16 cellular contexts compared by ENCODE assay signal in the genomic region with DNA sequence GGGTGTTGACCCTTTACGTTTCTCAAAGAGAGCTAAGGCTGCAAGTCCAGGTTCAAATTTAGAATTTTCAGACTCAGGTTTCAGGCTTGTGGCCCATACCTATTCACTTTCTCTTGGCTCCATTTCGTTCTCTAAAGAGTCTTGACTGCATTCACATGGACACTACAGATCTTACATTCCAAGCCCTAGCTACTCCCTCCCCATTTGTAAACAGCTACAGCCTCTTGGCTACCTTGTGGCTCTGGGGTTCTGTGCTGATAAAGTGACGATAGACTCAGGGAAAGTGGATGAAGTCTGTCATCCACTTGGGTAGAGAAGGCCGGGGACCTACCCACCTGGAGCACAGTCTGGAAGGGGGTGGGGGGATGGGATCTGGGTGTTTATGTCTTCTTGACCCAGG.
DNase-seq lines count a peak whose midpoint lies in the region; ATAC-seq, FAIRE-seq and TF ChIP-seq lines count a peak whose summit lies in the region.
"Had no signal": no experiment of that assay in that cellular context is flagged by ENCODE, and none has a peak within 500 bp of the region (broad histone marks: within the 10 kb centered on the region; RNA-seq: fewer than 3 reads in every experiment).

No MANE protein-coding gene starts in this region.

- no peak overlapping the region for H2BK120ac ChIP-seq in H1 (replicated peaks; ENCODE audit: low read depth, low read length)

- no peak overlapping the region for H3K56ac ChIP-seq in H1 (replicated peaks; ENCODE audit: insufficient read length, low read depth, low read length)

- H3K14ac ChIP-seq in H1 (ENCODE audit: insufficient read length) = no peak overlapping the region

- H4K91ac ChIP-seq in H1 (replicated peaks; ENCODE audit: insufficient read length, low read length) = no peak overlapping the region

- H3K4me1 ChIP-seq in H1 (replicated peaks in 1 of 4; ENCODE audit: control insufficient read depth in 3 of 4, insufficient read depth in 4 of 4, low read length in 3 of 4) = no peaks in the 10 kb centered on the region
- H3K4me1 ChIP-seq: A549 had no signal

- no peak overlapping the region for H3K18ac ChIP-seq in H1 (ENCODE audit: extremely low read depth, low read length)

- FAIRE-seq in H1 (lab: Jason Lieb, UNC) = no peak
- FAIRE-seq: A549 had no signal

- TF ChIP-seq CTCF in brain (conservative IDR thresholded peaks at IDR 0.05) (no peak), H1 (IDR thresholded peaks at IDR 0.05; ENCODE audit: control extremely low read depth in 1 of 3, insufficient read depth in 1 of 3, low read depth in 1 of 3, low read length in 3 of 3) (no peak), CD14-positive monocyte (IDR thresholded peaks at IDR 0.05) (no peak)

- H3K4me1 Mint-ChIP-seq in brain (peaks cover 30% of the 10 kb centered on the region), CD14-positive monocyte (no peaks in the 10 kb centered on the region)

- H3K27me3 ChIP-seq in H1 (replicated peaks in 1 of 4; ENCODE audit: control insufficient read depth in 3 of 4, extremely low read depth in 1 of 4, insufficient read depth in 3 of 4, low read length in 3 of 4) = no peaks in the 10 kb centered on the region
- H3K27me3 ChIP-seq: BLaER1 had no signal

- no peaks in the 10 kb centered on the region for H3K36me3 ChIP-seq in H1 (ENCODE audit: control insufficient read depth in 2 of 4, insufficient read depth in 4 of 4, low read length in 3 of 4)
- H3K36me3 ChIP-seq: BLaER1 had no signal

- H2AFZ ChIP-seq in H1 (ENCODE audit: low read length) = peak overlapping the region; percentile 62

- H3K4ac ChIP-seq in H1 (replicated peaks; ENCODE audit: insufficient read length, low read depth, low read length) = no peak overlapping the region

- H3K27ac Mint-ChIP-seq in brain (peak overlapping the region in 3 of 5 experiments; percentile 38 to 90 (median 74)), CD14-positive monocyte (no peak overlapping the region)
- H3K27ac Mint-ChIP-seq: CD8-positive, alpha-beta T cell had no signal

- no peak overlapping the region for H3K9ac ChIP-seq in H1 (replicated peaks in 1 of 4; ENCODE audit: extremely low read depth in 1 of 4, low read depth in 3 of 4, low read length in 3 of 4)
- H3K9ac ChIP-seq: BLaER1 had no signal

- CTCF ChIA-PET in H1 (lab: Charles Lee; ENCODE audit: partially characterized antibody) = interaction anchor here (0.6 to 1.2 kb wide), 2 partner anchors 10 to 383 kb away, joined by 3 read pairs; no protein-coding TSS in a partner anchor

- H3K79me1 ChIP-seq in H1 (ENCODE audit: low read depth, low read length) = no peaks in the 10 kb centered on the region

- no peak overlapping the region for H3K4me3 ChIP-seq in H1 (ENCODE audit: extremely low read depth in 1 of 4, insufficient read depth in 2 of 4, low read depth in 3 of 4, low read length in 4 of 4)
- H3K4me3 ChIP-seq: A549, BLaER1 had no signal

- no peaks in the 10 kb centered on the region for H3K23me2 ChIP-seq in H1 (ENCODE audit: low read depth, low read length)

- no peak overlapping the region for H3K4me2 ChIP-seq in H1 (ENCODE audit: insufficient read depth in 1 of 2, low read depth in 2 of 2, low read length in 2 of 2)
- H3K4me2 ChIP-seq: A549, BLaER1 had no signal

- POLR2A ChIA-PET in H1 (lab: Charles Lee; ENCODE audit: partially characterized antibody) = no interaction called here

- H3K36me3 Mint-ChIP-seq in brain (peaks cover 9% of the 10 kb centered on the region), CD14-positive monocyte (no peaks in the 10 kb centered on the region)
- H3K36me3 Mint-ChIP-seq: CD8-positive, alpha-beta T cell had no signal

- H2BK12ac ChIP-seq in H1 (ENCODE audit: low read depth, low read length) = no peak overlapping the region

- H3K79me2 ChIP-seq in H1 (ENCODE audit: control insufficient read depth in 1 of 2, insufficient read depth in 2 of 2, low read length in 2 of 2) = no peaks in the 10 kb centered on the region

- H3K4me3 Mint-ChIP-seq in brain = no peak overlapping the region
- no peak overlapping the region for H3K4me3 Mint-ChIP-seq in CD14-positive monocyte
- H3K4me3 Mint-ChIP-seq: CD8-positive, alpha-beta T cell had no signal

- no peak overlapping the region for H2BK5ac ChIP-seq in H1 (ENCODE audit: low read depth, low read length)

- no peak overlapping the region for H2BK20ac ChIP-seq in H1 (ENCODE audit: low read length)

- no peak for TF ChIP-seq RAD21 in H1 (IDR thresholded peaks at IDR 0.05 in 1 of 2, conservative IDR thresholded peaks at IDR 0.05 in 1 of 2; ENCODE audit: low read depth in 2 of 2, low read length in 2 of 2)

- no peak overlapping the region for H2BK15ac ChIP-seq in H1 (ENCODE audit: low read length)

- no peak overlapping the region for H4K5ac ChIP-seq in H1 (ENCODE audit: insufficient read length, low read depth, low read length)

- TF ChIP-seq EP300 in H1 (IDR thresholded peaks at IDR 0.05; ENCODE audit: borderline replicate concordance in 1 of 2, low read depth in 2 of 2, low read length in 2 of 2) = no peak

- ATAC-seq in GM21381 (IDR thresholded peaks at IDR 0.05; ENCODE audit: unreplicated experiment) (no peak), HG03025 (IDR thresholded peaks at IDR 0.05; ENCODE audit: low FRiP score, unreplicated experiment) (no peak)
- ATAC-seq: A549; CD8-positive, alpha-beta T cell had no signal

- H2AK5ac ChIP-seq in H1 (ENCODE audit: low read depth, low read length) = no peak overlapping the region

- H3K27me3 Mint-ChIP-seq in brain (no peaks in the 10 kb centered on the region), CD14-positive monocyte (ENCODE audit: low read depth in 3 of 3) (peaks cover 0 to 1% (median 0%) of the 10 kb centered on the region in 3 donors)

- no peak overlapping the region for H3K27ac ChIP-seq in H1 (ENCODE audit: low read depth, low read length)
- H3K27ac ChIP-seq: A549, BLaER1 had no signal

- H3K9me3 ChIP-seq in H1 (ENCODE audit: insufficient read depth in 2 of 2, low read depth in 1 of 2, low read length in 1 of 2) = no peaks in the 10 kb centered on the region
- H3K9me3 ChIP-seq: A549, BLaER1 had no signal

- intact Hi-C loops in posterior vena cava (cut with DNase I) (no loop called here), CD14-positive monocyte (cut with micrococcal nuclease) (no loop called here)

- H3K9me3 Mint-ChIP-seq in brain (peaks cover 0 to 4% (median 0%) of the 10 kb centered on the region in 5 experiments), CD14-positive monocyte (peaks cover 0 to 5% (median 1%) of the 10 kb centered on the region in 7 donors)

- no peak for TF ChIP-seq POLR2A in H1 (IDR thresholded peaks at IDR 0.05; ENCODE audit: control extremely low read depth in 1 of 2, low read depth in 2 of 2, low read length in 2 of 2)

- no peak overlapping the region for H3K23ac ChIP-seq in H1 (ENCODE audit: insufficient read length)

- H4K8ac ChIP-seq in H1 (ENCODE audit: extremely low read depth, insufficient read depth, low read length) = no peak overlapping the region

- H4K20me1 ChIP-seq in H1 (replicated peaks in 1 of 2; ENCODE audit: control insufficient read depth in 1 of 2, insufficient read depth in 2 of 2, low read length in 2 of 2) = no peaks in the 10 kb centered on the region
- H4K20me1 ChIP-seq: BLaER1 had no signal

- DNase-seq in H1 (ENCODE audit: low read depth in 1 of 2, low spot score in 2 of 2) = no peak
- DNase-seq in posterior vena cava (ENCODE audit: low spot score) = peak; percentile 34
- DNase-seq in CD14-positive monocyte (ENCODE audit: low spot score) = no peak
- no peak for DNase-seq in activated CD4-positive, alpha-beta T cell treated with anti-CD3 and anti-CD28 coated beads, Interleukin-2, amount 50 U/mL, for 4 hours
- DNase-seq: AML-193; Calu3; CD8-positive, alpha-beta T cell; DMS79 treated with DMSO at 0.1 percent for 48 hours; GF-D8; H7; KG1 had no signal

- WGBS in H1 (ENCODE audit: extremely low coverage in 1 of 2, insufficient coverage in 1 of 2, insufficient read length in 1 of 2, insufficient replicate concordance in 2 of 2, low coverage in 1 of 2, low lambda C conversion rate in 2 of 2, missing lambda C conversion rate in 1 of 2), 2 experiments = 77% methylated on average over 4 of the region's 4 CpGs; no CpG with 5 or more reads in 1 of the 2 experiments

TF ChIP-seq in H1, 55 proteins besides CTCF, POLR2A, EP300 and RAD21 (continues in another document):
- TF ChIP-seq JUND (IDR thresholded peaks at IDR 0.05; ENCODE audit: low read length) (no peak), TBP (IDR thresholded peaks at IDR 0.05; ENCODE audit: low read depth, low read length) (no peak), RFX5 (IDR thresholded peaks at IDR 0.05; ENCODE audit: borderline replicate concordance, low read depth, low read length) (no peak), NRF1 (IDR thresholded peaks at IDR 0.05; ENCODE audit: low read depth, low read length) (no peak), TAF1 (IDR thresholded peaks at IDR 0.05; ENCODE audit: low read depth, low read length) (no peak), CEBPB (IDR thresholded peaks at IDR 0.05; ENCODE audit: low read depth, low read length) (no peak), MAFK (IDR thresholded peaks at IDR 0.05; ENCODE audit: low read depth, low read length) (no peak), RNF2 (IDR thresholded peaks at IDR 0.05; ENCODE audit: borderline replicate concordance, low read depth, low read length, missing control alignments, poor library complexity, severe bottlenecking) (no peak), SP4 (IDR thresholded peaks at IDR 0.05; ENCODE audit: low read length) (no peak), TAF7 (optimal IDR thresholded peaks at IDR 0.05; ENCODE audit: borderline replicate concordance, low read depth, low read length) (no peak), CREB1 (IDR thresholded peaks at IDR 0.05) (no peak), SP2 (IDR thresholded peaks at IDR 0.05; ENCODE audit: low read length) (no peak), KDM5A (IDR thresholded peaks at IDR 0.05; ENCODE audit: low read length) (no peak)
- TF ChIP-seq, protein P1, sequence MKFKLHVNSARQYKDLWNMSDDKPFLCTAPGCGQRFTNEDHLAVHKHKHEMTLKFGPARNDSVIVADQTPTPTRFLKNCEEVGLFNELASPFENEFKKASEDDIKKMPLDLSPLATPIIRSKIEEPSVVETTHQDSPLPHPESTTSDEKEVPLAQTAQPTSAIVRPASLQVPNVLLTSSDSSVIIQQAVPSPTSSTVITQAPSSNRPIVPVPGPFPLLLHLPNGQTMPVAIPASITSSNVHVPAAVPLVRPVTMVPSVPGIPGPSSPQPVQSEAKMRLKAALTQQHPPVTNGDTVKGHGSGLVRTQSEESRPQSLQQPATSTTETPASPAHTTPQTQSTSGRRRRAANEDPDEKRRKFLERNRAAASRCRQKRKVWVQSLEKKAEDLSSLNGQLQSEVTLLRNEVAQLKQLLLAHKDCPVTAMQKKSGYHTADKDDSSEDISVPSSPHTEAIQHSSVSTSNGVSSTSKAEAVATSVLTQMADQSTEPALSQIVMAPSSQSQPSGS (IDR thresholded peaks at IDR 0.05; ENCODE audit: low read length) = no peak
- TF ChIP-seq, protein P2, sequence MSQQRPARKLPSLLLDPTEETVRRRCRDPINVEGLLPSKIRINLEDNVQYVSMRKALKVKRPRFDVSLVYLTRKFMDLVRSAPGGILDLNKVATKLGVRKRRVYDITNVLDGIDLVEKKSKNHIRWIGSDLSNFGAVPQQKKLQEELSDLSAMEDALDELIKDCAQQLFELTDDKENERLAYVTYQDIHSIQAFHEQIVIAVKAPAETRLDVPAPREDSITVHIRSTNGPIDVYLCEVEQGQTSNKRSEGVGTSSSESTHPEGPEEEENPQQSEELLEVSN (IDR thresholded peaks at IDR 0.05) = no peak

Comparison
In these comparisons a context has a peak if more than half of its experiments do, and no peak if none do; other contexts are left out.
1. H3K27ac Mint-ChIP-seq: peak in brain (3 of 5); none in CD14-positive monocyte (0 of 7).